Comparison of ENCODE assay signal across 23 cellular contexts in the genomic region with DNA sequence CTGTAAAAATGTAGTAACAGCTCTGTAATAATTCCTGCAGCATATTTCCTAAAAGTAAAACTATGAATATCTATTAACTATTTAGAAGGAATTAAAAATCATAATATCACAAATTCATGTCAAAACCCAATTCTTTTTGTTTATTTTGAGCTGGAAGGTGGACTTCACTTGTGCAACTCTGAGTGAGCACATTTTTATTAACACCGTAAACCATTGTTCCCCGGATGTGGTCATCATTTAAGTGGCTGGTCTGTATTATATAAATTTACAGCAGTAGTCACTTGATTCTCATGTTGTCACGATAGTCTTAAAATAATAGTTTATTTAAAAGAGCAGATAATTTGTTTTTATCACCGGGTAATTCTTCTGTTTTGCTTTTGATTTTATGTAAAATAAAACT. TPM values are rescaled to one million over a fixed set of nuclear protein-coding genes. Genes with fewer than 3 reads are reported as not detected.
DNase-seq lines count a peak whose midpoint lies in the region; ATAC-seq and TF ChIP-seq lines count a peak whose summit lies in the region.
"Had no signal": no experiment of that assay in that cellular context is flagged by ENCODE, and none has a peak within 500 bp of the region (broad histone marks: within the 10 kb centered on the region; RNA-seq: fewer than 3 reads in every experiment).

No MANE protein-coding gene starts in this region.

- no peaks in the 10 kb centered on the region for H3K27me3 ChIP-seq in mammary epithelial cell (ENCODE audit: insufficient read depth, low read length)
- no peaks in the 10 kb centered on the region for H3K27me3 ChIP-seq in breast epithelium
- H3K27me3 ChIP-seq in upper lobe of right lung, result no peaks in the 10 kb centered on the region
- H3K27me3 ChIP-seq: BLaER1 treated with 17β-estradiol and CSF1 and Interleukin-3, amounts not matched to agents 10 nM and 100 nM had no signal

- no peak overlapping the region for H3K4me3 Mint-ChIP-seq in activated naive CD8-positive, alpha-beta T cell treated with anti-CD3 and anti-CD28 coated beads, Interleukin-2, amount 50 U/mL, for 24 hours
- H3K4me3 Mint-ChIP-seq: CD4-positive, alpha-beta memory T cell had no signal

- no peaks in the 10 kb centered on the region for H3K9me3 Mint-ChIP-seq in activated naive CD8-positive, alpha-beta T cell treated with anti-CD3 and anti-CD28 coated beads, Interleukin-2, amount 50 U/mL, for 24 hours
- H3K9me3 Mint-ChIP-seq: CD4-positive, alpha-beta memory T cell had no signal

- CTCF ChIA-PET in mammary epithelial cell (lab: Charles Lee; ENCODE audit: low non-redundant PET), result no interaction called here

- no peak overlapping the region for H3K27ac Mint-ChIP-seq in activated naive CD8-positive, alpha-beta T cell treated with anti-CD3 and anti-CD28 coated beads, Interleukin-2, amount 50 U/mL, for 24 hours
- H3K27ac Mint-ChIP-seq: CD4-positive, alpha-beta memory T cell had no signal

- no peaks in the 10 kb centered on the region for H3K27me3 Mint-ChIP-seq in activated naive CD8-positive, alpha-beta T cell treated with anti-CD3 and anti-CD28 coated beads, Interleukin-2, amount 50 U/mL, for 24 hours
- H3K27me3 Mint-ChIP-seq: CD4-positive, alpha-beta memory T cell had no signal

- 51% methylated on average over 4 of the region's 4 CpGs for WGBS in mammary epithelial cell (ENCODE audit: low coverage, missing lambda C conversion rate)

- in situ Hi-C loops in mammary epithelial cell (cut with MboI; ENCODE audit: low sequenced_read_pairs in 2 of 2), result no loop called here

- H3K79me2 ChIP-seq in mammary epithelial cell (ENCODE audit: insufficient read depth, low read length), result peaks cover 6% of the 10 kb centered on the region

- TF ChIP-seq CTCF in mammary epithelial cell (conservative IDR thresholded peaks at IDR 0.05 in 1 of 2, IDR thresholded peaks at IDR 0.05 in 1 of 2; ENCODE audit: extremely low read depth in 1 of 2, insufficient read depth in 1 of 2, low read depth in 1 of 2, low read length in 2 of 2), result no peak
- TF ChIP-seq CTCF in breast epithelium (IDR thresholded peaks at IDR 0.05), result no peak
- TF ChIP-seq CTCF in cardiac fibroblast (IDR thresholded peaks at IDR 0.05; ENCODE audit: low read depth, low read length), result no peak
- TF ChIP-seq CTCF in upper lobe of right lung (IDR thresholded peaks at IDR 0.05), result no peak

- H3K4me1 ChIP-seq in mammary epithelial cell (ENCODE audit: insufficient read depth, low read length) (peaks cover 30% of the 10 kb centered on the region), breast epithelium (peaks cover 6 to 15% of the 10 kb centered on the region in 2 donors), upper lobe of right lung (peaks cover 32% of the 10 kb centered on the region)
- H3K4me1 ChIP-seq: Caco-2 had no signal

- intact Hi-C loops in mammary epithelial cell (cut with micrococcal nuclease) (no loop called here), breast epithelium (cut with DNase I; ENCODE audit: low total_unique reads) (no loop called here), upper lobe of right lung (cut with DNase I) (no loop called here)

- H3K36me3 ChIP-seq in mammary epithelial cell (ENCODE audit: insufficient read depth, low read length) (peaks cover 21% of the 10 kb centered on the region), breast epithelium (no peaks in the 10 kb centered on the region), upper lobe of right lung (peaks cover 33% of the 10 kb centered on the region)

- BruUV-seq in mammary epithelial cell (replicated peaks; lab: Mats Ljungman, UMichigan), result no TSS peak

- no peak for ATAC-seq in upper lobe of right lung
- ATAC-seq in activated naive CD8-positive, alpha-beta T cell treated with anti-CD3 and anti-CD28 coated beads, Interleukin-2, amount 50 U/mL, for 24 hours, result no peak
- ATAC-seq: HepG2 had no signal

- no peak overlapping the region for H2AFZ ChIP-seq in mammary epithelial cell (ENCODE audit: low read depth, low read length)

- dilution Hi-C loops in mammary epithelial cell (cut with HindIII; ENCODE audit: low sequenced_read_pairs), result no loop called here

- no peaks in the 10 kb centered on the region for H4K20me1 ChIP-seq in mammary epithelial cell (ENCODE audit: insufficient read depth, low read length)
- H4K20me1 ChIP-seq: BLaER1 treated with 17β-estradiol and CSF1 and Interleukin-3, amounts not matched to agents 10 nM and 100 nM had no signal

- peaks cover 3% of the 10 kb centered on the region for H3K36me3 Mint-ChIP-seq in activated naive CD8-positive, alpha-beta T cell treated with anti-CD3 and anti-CD28 coated beads, Interleukin-2, amount 50 U/mL, for 24 hours (ENCODE audit: low read depth)

- no peaks in the 10 kb centered on the region for H3K9me3 ChIP-seq in mammary epithelial cell (replicated peaks; ENCODE audit: insufficient read depth, low read length)
- no peaks in the 10 kb centered on the region for H3K9me3 ChIP-seq in breast epithelium
- no peaks in the 10 kb centered on the region for H3K9me3 ChIP-seq in upper lobe of right lung
- H3K9me3 ChIP-seq: BLaER1 treated with 17β-estradiol and CSF1 and Interleukin-3, amounts not matched to agents 10 nM and 100 nM; Caco-2 had no signal

- TF ChIP-seq POLR2A in breast epithelium (IDR thresholded peaks at IDR 0.05), result no peak

- H3K27ac ChIP-seq in mammary epithelial cell (ENCODE audit: insufficient read depth, low read depth, low read length) (no peak overlapping the region), breast epithelium (no peak overlapping the region), upper lobe of right lung (peak overlapping the region; percentile 1)
- H3K27ac ChIP-seq: 22Rv1; BLaER1 treated with 17β-estradiol and CSF1 and Interleukin-3, amounts not matched to agents 10 nM and 100 nM had no signal

- H3K9ac ChIP-seq in mammary epithelial cell (ENCODE audit: insufficient read depth, low read length), result no peak overlapping the region
- H3K9ac ChIP-seq: BLaER1 treated with 17β-estradiol and CSF1 and Interleukin-3, amounts not matched to agents 10 nM and 100 nM had no signal

- DNase-seq in mammary epithelial cell (peak; percentile 19), breast epithelium (ENCODE audit: low spot score in 2 of 2) (no peak), cardiac fibroblast (ENCODE audit: low read depth in 2 of 2) (peak; percentile 40 to 64), foreskin melanocyte (peak; percentile 68), upper lobe of right lung (no peak), dermis blood vessel endothelial cell (no peak), glomerular visceral epithelial cell (ENCODE audit: extremely low spot score) (no peak)
- no peak for DNase-seq in activated naive CD8-positive, alpha-beta T cell treated with anti-CD3 and anti-CD28 coated beads, Interleukin-2, amount 50 U/mL, for 24 hours
- DNase-seq: ACHN; Caco-2; CD4-positive, alpha-beta memory T cell; DMS 273 treated with DMSO at 0.1 percent for 48 hours; DMS79 treated with DMSO at 0.1 percent for 48 hours; KBM-7; NCI-H1105 treated with DMSO at 0.1 percent for 48 hours; NCI-H2029 treated with DMSO at 0.1 percent for 48 hours; NCI-H226; NCI-H510A treated with DMSO at 0.1 percent for 48 hours; NCI-H748 treated with DMSO at 0.1 percent for 48 hours had no signal

- H3K4me2 ChIP-seq in mammary epithelial cell (ENCODE audit: insufficient read depth, low read depth, low read length), result peak overlapping the region; percentile 8
- H3K4me2 ChIP-seq: BLaER1 treated with 17β-estradiol and CSF1 and Interleukin-3, amounts not matched to agents 10 nM and 100 nM had no signal

- H3K4me3 ChIP-seq in mammary epithelial cell (replicated peaks in 1 of 3; ENCODE audit: insufficient read depth in 1 of 3, low read depth in 2 of 3, low read length in 3 of 3) (no peak overlapping the region), breast epithelium (no peak overlapping the region), cardiac fibroblast (replicated peaks in 1 of 2; ENCODE audit: low read depth in 2 of 2, low read length in 2 of 2) (no peak overlapping the region), upper lobe of right lung (no peak overlapping the region)
- H3K4me3 ChIP-seq: BLaER1 treated with 17β-estradiol and CSF1 and Interleukin-3, amounts not matched to agents 10 nM and 100 nM had no signal

- peaks cover 2% of the 10 kb centered on the region for H3K4me1 Mint-ChIP-seq in activated naive CD8-positive, alpha-beta T cell treated with anti-CD3 and anti-CD28 coated beads, Interleukin-2, amount 50 U/mL, for 24 hours

RNA-seq across cellular contexts. Expression of a gene that starts 43.0 kb away (rescaled TPM):
- total RNA-seq in mammary epithelial cell (under 1 TPM in 1 of 2 donors, not detected in 1; 0.42 TPM), breast epithelium (under 1 TPM in 1 of 3 donors, not detected in 2; 0.15 TPM), upper lobe of right lung (0.75 TPM), dermis blood vessel endothelial cell (0.68 TPM in 1 of 2 replicates, not detected in the other)
- polyA plus RNA-seq in mammary epithelial cell, result 0.05 TPM
- polyA minus RNA-seq in mammary epithelial cell, result not detected
- total RNA-seq: CD4-positive, alpha-beta memory T cell; G401 had no signal
- polyA plus RNA-seq: CD4-positive, alpha-beta memory T cell had no signal

RNA-seq across cellular contexts. Expression of a gene that starts 44.1 kb away (rescaled TPM):
- total RNA-seq in mammary epithelial cell (10 to 100 TPM; 74.8 to 85.0 TPM), breast epithelium (100 to 1,000 TPM in 1 of 3 donors, 10 to 100 TPM in 2; 86.9 to 101 (median 93.4) TPM), upper lobe of right lung (73.2 TPM), dermis blood vessel endothelial cell (267 and 372 TPM in 2 replicates)
- polyA plus RNA-seq in mammary epithelial cell, result 36.5 TPM
- polyA minus RNA-seq in mammary epithelial cell, result 28.9 TPM

Comparison
In these comparisons a context has a peak if more than half of its experiments do, and no peak if none do; other contexts are left out.
1. DNase-seq: peak in mammary epithelial cell (single experiment), cardiac fibroblast (2 of 2) and foreskin melanocyte (single experiment); none in breast epithelium (0 of 2), upper lobe of right lung (single experiment), dermis blood vessel endothelial cell (single experiment), glomerular visceral epithelial cell (single experiment) and activated naive CD8-positive, alpha-beta T cell treated with anti-CD3 and anti-CD28 coated beads, Interleukin-2, amount 50 U/mL, for 24 hours (single experiment).